ENCODE assay signal across 9 cellular contexts in genomic region chr20:11686900-11687543, GRCh38.
DNase-seq lines count a peak whose midpoint lies in the region; ATAC-seq and TF ChIP-seq lines count a peak whose summit lies in the region.
"Had no signal": no experiment of that assay in that cellular context is flagged by ENCODE, and none has a peak within 500 bp of the region (broad histone marks: within the 10 kb centered on the region; RNA-seq: fewer than 3 reads in every experiment).

No MANE protein-coding gene starts in this region.

- intact Hi-C loops in adrenal gland (cut with DNase I): no loop called here
- intact Hi-C loops in activated CD4-positive, alpha-beta memory T cell treated with anti-CD3 and anti-CD28 coated beads for 36 hours (cut with micrococcal nuclease): no loop called here

- in situ Hi-C loops in GM13977 (cut with MboI; ENCODE audit: low pct_unique_long_range_greater_than_20kb, low sequenced_read_pairs, unreplicated experiment): no loop called here

- H3K4me1 Mint-ChIP-seq in activated CD4-positive, alpha-beta memory T cell treated with anti-CD3 and anti-CD28 coated beads for 36 hours (ENCODE audit: low read depth): no peaks in the 10 kb centered on the region

- no peak overlapping the region for H3K4me3 Mint-ChIP-seq in activated CD4-positive, alpha-beta memory T cell treated with anti-CD3 and anti-CD28 coated beads for 36 hours

- no peaks in the 10 kb centered on the region for H3K36me3 ChIP-seq in adrenal gland (replicated peaks in 1 of 2)

- H3K27me3 Mint-ChIP-seq in activated CD4-positive, alpha-beta memory T cell treated with anti-CD3 and anti-CD28 coated beads for 36 hours: peaks cover 3% of the 10 kb centered on the region

- H3K27ac ChIP-seq in adrenal gland: no peak overlapping the region

- peaks cover 3% of the 10 kb centered on the region for H3K9me3 Mint-ChIP-seq in activated CD4-positive, alpha-beta memory T cell treated with anti-CD3 and anti-CD28 coated beads for 36 hours

- peak overlapping the region in 2 of 4 donors; percentile 8 to 42 for H3K4me3 ChIP-seq in adrenal gland
- peak overlapping the region; percentile 56 for H3K4me3 ChIP-seq in retinal pigment epithelial cell (ENCODE audit: low read length)

- peak; percentile 39 for DNase-seq in ELF-1 (ENCODE audit: low read depth, low spot score)
- peak; percentile 17 to 58 (median 33) for DNase-seq in adrenal gland
- peak in 38 of 51 donors; percentile 2 to 57 (median 28) for DNase-seq in hypothalamus (lab: John Stamatoyannopoulos, UW)
- no peak for DNase-seq in retinal pigment epithelial cell (ENCODE audit: low read depth)
- DNase-seq in GM13977 (ENCODE audit: low spot score): no peak
- no peak for DNase-seq in activated CD4-positive, alpha-beta memory T cell treated with anti-CD3 and anti-CD28 coated beads for 36 hours
- DNase-seq: NCI-H510A had no signal

- WGBS in adrenal gland, 4 donors: 12 to 34% (median 14%) methylated on average over 8 to 38 of the region's 38 CpGs

- no peak overlapping the region for H3K27ac Mint-ChIP-seq in activated CD4-positive, alpha-beta memory T cell treated with anti-CD3 and anti-CD28 coated beads for 36 hours

- CTCF ChIA-PET in activated CD4-positive, alpha-beta memory T cell treated with anti-CD3 and anti-CD28 coated beads for 36 hours (lab: Charles Lee): no interaction called here

- POLR2A ChIA-PET in activated CD4-positive, alpha-beta memory T cell treated with anti-CD3 and anti-CD28 coated beads for 36 hours (lab: Charles Lee): no interaction called here

- no peak for ATAC-seq in GM21717 (IDR thresholded peaks at IDR 0.05; ENCODE audit: unreplicated experiment)
- no peak for ATAC-seq in GM18861 (IDR thresholded peaks at IDR 0.05; ENCODE audit: unreplicated experiment)

- H3K9me3 ChIP-seq in adrenal gland (replicated peaks in 1 of 3): no peaks in the 10 kb centered on the region

- no peaks in the 10 kb centered on the region for H3K27me3 ChIP-seq in adrenal gland

- no peak for TF ChIP-seq CTCF in adrenal gland (IDR thresholded peaks at IDR 0.05)
- TF ChIP-seq CTCF in retinal pigment epithelial cell (conservative IDR thresholded peaks at IDR 0.05; ENCODE audit: low read depth, low read length): no peak
- no peak for TF ChIP-seq CTCF in GM13977 (IDR thresholded peaks at IDR 0.05; ENCODE audit: extremely low read depth, insufficient read depth, missing control alignments)

- TF ChIP-seq POLR2A in adrenal gland (IDR thresholded peaks at IDR 0.05): no peak

- H3K36me3 Mint-ChIP-seq in activated CD4-positive, alpha-beta memory T cell treated with anti-CD3 and anti-CD28 coated beads for 36 hours: no peaks in the 10 kb centered on the region

- H3K4me1 ChIP-seq in adrenal gland (replicated peaks in 1 of 2): peaks cover 0 to 10% of the 10 kb centered on the region in 2 donors

Comparison
In these comparisons a context has a peak if more than half of its experiments do, and no peak if none do; other contexts are left out.
1. DNase-seq: peak in ELF-1 (single experiment), adrenal gland (7 of 7) and hypothalamus (38 of 51); none in retinal pigment epithelial cell (single experiment), GM13977 (single experiment) and activated CD4-positive, alpha-beta memory T cell treated with anti-CD3 and anti-CD28 coated beads for 36 hours (single experiment).